Comparison of ENCODE assay signal across 1 cellular context in genomic region chr6:27213544-27214125, GRCh38.
TF ChIP-seq lines count a peak whose summit lies in the region.

No MANE protein-coding gene starts in this region.

TF ChIP-seq in HEK293, 187 proteins besides CTCF, POLR2A, EP300 and RAD21 (continued from another document and continues in another):
- no peak; the same call in 1 of the 2 replicates for TF ChIP-seq ZSCAN4 (tag by site-specific recombination; IDR thresholded peaks at IDR 0.05)
- TF ChIP-seq, protein P1, sequence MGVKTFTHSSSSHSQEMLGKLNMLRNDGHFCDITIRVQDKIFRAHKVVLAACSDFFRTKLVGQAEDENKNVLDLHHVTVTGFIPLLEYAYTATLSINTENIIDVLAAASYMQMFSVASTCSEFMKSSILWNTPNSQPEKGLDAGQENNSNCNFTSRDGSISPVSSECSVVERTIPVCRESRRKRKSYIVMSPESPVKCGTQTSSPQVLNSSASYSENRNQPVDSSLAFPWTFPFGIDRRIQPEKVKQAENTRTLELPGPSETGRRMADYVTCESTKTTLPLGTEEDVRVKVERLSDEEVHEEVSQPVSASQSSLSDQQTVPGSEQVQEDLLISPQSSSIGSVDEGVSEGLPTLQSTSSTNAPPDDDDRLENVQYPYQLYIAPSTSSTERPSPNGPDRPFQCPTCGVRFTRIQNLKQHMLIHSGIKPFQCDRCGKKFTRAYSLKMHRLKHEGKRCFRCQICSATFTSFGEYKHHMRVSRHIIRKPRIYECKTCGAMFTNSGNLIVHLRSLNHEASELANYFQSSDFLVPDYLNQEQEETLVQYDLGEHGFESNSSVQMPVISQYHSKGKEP (tag by site-specific recombination; IDR thresholded peaks at IDR 0.05) = peak; percentile 69
- TF ChIP-seq, protein P2, sequence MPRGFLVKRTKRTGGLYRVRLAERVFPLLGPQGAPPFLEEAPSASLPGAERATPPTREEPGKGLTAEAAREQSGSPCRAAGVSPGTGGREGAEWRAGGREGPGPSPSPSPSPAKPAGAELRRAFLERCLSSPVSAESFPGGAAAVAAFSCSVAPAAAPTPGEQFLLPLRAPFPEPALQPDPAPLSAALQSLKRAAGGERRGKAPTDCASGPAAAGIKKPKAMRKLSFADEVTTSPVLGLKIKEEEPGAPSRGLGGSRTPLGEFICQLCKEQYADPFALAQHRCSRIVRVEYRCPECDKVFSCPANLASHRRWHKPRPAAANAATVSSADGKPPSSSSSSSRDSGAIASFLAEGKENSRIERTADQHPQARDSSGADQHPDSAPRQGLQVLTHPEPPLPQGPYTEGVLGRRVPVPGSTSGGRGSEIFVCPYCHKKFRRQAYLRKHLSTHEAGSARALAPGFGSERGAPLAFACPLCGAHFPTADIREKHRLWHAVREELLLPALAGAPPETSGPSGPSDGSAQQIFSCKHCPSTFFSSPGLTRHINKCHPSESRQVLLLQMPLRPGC (tag by site-specific recombination; IDR thresholded peaks at IDR 0.05) = peak; percentile 69; the same call in 1 of the 2 replicates
- TF ChIP-seq ZSCAN23 (tag by site-specific recombination; IDR thresholded peaks at IDR 0.05) = 0 out of 2 replicates have a peak, but pooled peaks have one; percentile 14
- peak; percentile 55; the same call in 1 of the 2 replicates for TF ChIP-seq ZFP69B (tag by site-specific recombination; IDR thresholded peaks at IDR 0.05)
- TF ChIP-seq ZNF2 (tag by site-specific recombination; IDR thresholded peaks at IDR 0.05) = peak; percentile 46
- TF ChIP-seq GLIS1 (tag by site-specific recombination; IDR thresholded peaks at IDR 0.05) = peak; percentile 68
- TF ChIP-seq ZSCAN16 (tag by site-specific recombination; IDR thresholded peaks at IDR 0.05) = peak; percentile 98
- TF ChIP-seq YY1 (tag by site-specific recombination; IDR thresholded peaks at IDR 0.05) = peak; percentile 73
- peak; percentile 52 for TF ChIP-seq ZEB2 (tag by site-specific recombination; IDR thresholded peaks at IDR 0.05)
- TF ChIP-seq, protein P3, sequence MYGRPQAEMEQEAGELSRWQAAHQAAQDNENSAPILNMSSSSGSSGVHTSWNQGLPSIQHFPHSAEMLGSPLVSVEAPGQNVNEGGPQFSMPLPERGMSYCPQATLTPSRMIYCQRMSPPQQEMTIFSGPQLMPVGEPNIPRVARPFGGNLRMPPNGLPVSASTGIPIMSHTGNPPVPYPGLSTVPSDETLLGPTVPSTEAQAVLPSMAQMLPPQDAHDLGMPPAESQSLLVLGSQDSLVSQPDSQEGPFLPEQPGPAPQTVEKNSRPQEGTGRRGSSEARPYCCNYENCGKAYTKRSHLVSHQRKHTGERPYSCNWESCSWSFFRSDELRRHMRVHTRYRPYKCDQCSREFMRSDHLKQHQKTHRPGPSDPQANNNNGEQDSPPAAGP (tag by site-specific recombination; IDR thresholded peaks at IDR 0.05) = peak; percentile 53
- TF ChIP-seq, protein P4, sequence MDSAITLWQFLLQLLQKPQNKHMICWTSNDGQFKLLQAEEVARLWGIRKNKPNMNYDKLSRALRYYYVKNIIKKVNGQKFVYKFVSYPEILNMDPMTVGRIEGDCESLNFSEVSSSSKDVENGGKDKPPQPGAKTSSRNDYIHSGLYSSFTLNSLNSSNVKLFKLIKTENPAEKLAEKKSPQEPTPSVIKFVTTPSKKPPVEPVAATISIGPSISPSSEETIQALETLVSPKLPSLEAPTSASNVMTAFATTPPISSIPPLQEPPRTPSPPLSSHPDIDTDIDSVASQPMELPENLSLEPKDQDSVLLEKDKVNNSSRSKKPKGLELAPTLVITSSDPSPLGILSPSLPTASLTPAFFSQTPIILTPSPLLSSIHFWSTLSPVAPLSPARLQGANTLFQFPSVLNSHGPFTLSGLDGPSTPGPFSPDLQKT (IDR thresholded peaks at IDR 0.05; ENCODE audit: borderline replicate concordance, low read depth, low read length) = no peak
- peak; percentile 74 for TF ChIP-seq ZNF561 (tag by site-specific recombination; IDR thresholded peaks at IDR 0.05; ENCODE audit: borderline replicate concordance)
- peak; percentile 77 for TF ChIP-seq ZNF830 (tag by site-specific recombination; IDR thresholded peaks at IDR 0.05; ENCODE audit: low read depth)
- peak; percentile 38; the same call in 1 of the 2 replicates for TF ChIP-seq ZNF24 (tag by site-specific recombination; IDR thresholded peaks at IDR 0.05)
- TF ChIP-seq, protein P5, sequence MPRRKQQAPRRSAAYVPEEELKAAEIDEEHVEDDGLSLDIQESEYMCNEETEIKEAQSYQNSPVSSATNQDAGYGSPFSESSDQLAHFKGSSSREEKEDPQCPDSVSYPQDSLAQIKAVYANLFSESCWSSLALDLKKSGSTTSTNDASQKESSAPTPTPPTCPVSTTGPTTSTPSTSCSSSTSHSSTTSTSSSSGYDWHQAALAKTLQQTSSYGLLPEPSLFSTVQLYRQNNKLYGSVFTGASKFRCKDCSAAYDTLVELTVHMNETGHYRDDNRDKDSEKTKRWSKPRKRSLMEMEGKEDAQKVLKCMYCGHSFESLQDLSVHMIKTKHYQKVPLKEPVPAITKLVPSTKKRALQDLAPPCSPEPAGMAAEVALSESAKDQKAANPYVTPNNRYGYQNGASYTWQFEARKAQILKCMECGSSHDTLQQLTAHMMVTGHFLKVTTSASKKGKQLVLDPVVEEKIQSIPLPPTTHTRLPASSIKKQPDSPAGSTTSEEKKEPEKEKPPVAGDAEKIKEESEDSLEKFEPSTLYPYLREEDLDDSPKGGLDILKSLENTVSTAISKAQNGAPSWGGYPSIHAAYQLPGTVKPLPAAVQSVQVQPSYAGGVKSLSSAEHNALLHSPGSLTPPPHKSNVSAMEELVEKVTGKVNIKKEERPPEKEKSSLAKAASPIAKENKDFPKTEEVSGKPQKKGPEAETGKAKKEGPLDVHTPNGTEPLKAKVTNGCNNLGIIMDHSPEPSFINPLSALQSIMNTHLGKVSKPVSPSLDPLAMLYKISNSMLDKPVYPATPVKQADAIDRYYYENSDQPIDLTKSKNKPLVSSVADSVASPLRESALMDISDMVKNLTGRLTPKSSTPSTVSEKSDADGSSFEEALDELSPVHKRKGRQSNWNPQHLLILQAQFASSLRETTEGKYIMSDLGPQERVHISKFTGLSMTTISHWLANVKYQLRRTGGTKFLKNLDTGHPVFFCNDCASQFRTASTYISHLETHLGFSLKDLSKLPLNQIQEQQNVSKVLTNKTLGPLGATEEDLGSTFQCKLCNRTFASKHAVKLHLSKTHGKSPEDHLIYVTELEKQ (tag by site-specific recombination; IDR thresholded peaks at IDR 0.05; ENCODE audit: borderline replicate concordance) = 0 out of 2 replicates have a peak, but pooled peaks have one; percentile 29
- peak; percentile 90 for TF ChIP-seq ZNF596 (tag by site-specific recombination; IDR thresholded peaks at IDR 0.05)
- TF ChIP-seq ZBTB7A (tag by site-specific recombination; IDR thresholded peaks at IDR 0.05; ENCODE audit: low read depth) = peak; percentile 62
- TF ChIP-seq SP7 (tag by site-specific recombination; IDR thresholded peaks at IDR 0.05) = peak; percentile 71
- TF ChIP-seq ZNF623 (tag by site-specific recombination; IDR thresholded peaks at IDR 0.05) = peak; percentile 27; the same call in 1 of the 2 replicates
- TF ChIP-seq ZNF391 (tag by site-specific recombination; IDR thresholded peaks at IDR 0.05; ENCODE audit: borderline replicate concordance, low read depth) = peak; percentile 89; the same call in 1 of the 2 replicates
- TF ChIP-seq, protein P6, sequence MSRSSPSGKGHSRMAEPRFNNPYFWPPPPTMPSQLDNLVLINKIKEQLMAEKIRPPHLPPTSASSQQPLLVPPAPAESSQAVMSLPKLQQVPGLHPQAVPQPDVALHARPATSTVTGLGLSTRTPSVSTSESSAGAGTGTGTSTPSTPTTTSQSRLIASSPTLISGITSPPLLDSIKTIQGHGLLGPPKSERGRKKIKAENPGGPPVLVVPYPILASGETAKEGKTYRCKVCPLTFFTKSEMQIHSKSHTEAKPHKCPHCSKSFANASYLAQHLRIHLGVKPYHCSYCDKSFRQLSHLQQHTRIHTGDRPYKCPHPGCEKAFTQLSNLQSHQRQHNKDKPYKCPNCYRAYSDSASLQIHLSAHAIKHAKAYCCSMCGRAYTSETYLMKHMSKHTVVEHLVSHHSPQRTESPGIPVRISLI (tag by site-specific recombination; IDR thresholded peaks at IDR 0.05) = peak; percentile 56; the same call in 1 of the 2 replicates
- 0 out of 2 replicates have a peak, but pooled peaks have one; percentile 10 for TF ChIP-seq REST (tag by site-specific recombination; IDR thresholded peaks at IDR 0.05)
- TF ChIP-seq ZNF791 (tag by site-specific recombination; IDR thresholded peaks at IDR 0.05) = no peak
- TF ChIP-seq TRIM28 (IDR thresholded peaks at IDR 0.05; ENCODE audit: borderline replicate concordance, low read length) = 0 out of 2 replicates have a peak, but pooled peaks have one; percentile 8
- TF ChIP-seq GLIS2 (tag by site-specific recombination; IDR thresholded peaks at IDR 0.05) = peak; percentile 52; the same call in 1 of the 2 replicates
- no peak for TF ChIP-seq ZNF501 (tag by site-specific recombination; IDR thresholded peaks at IDR 0.05)
- peak; percentile 64 for TF ChIP-seq YY2 (tag by site-specific recombination; IDR thresholded peaks at IDR 0.05)
- TF ChIP-seq ZNF664 (tag by site-specific recombination; IDR thresholded peaks at IDR 0.05) = 0 out of 2 replicates have a peak, but pooled peaks have one; percentile 6
- peak; percentile 35; the same call in 1 of the 2 replicates for TF ChIP-seq ZNF394 (tag by site-specific recombination; IDR thresholded peaks at IDR 0.05; ENCODE audit: borderline replicate concordance)
- no peak for TF ChIP-seq ZNF23 (tag by site-specific recombination; IDR thresholded peaks at IDR 0.05; ENCODE audit: borderline replicate concordance)
- peak; percentile 91 for TF ChIP-seq ZSCAN30 (tag by site-specific recombination; IDR thresholded peaks at IDR 0.05)
- peak; percentile 90 for TF ChIP-seq ZNF660 (tag by site-specific recombination; IDR thresholded peaks at IDR 0.05)
- no peak for TF ChIP-seq HOXC10 (CRISPR knock-in tag; IDR thresholded peaks at IDR 0.05)
- TF ChIP-seq, protein P7, sequence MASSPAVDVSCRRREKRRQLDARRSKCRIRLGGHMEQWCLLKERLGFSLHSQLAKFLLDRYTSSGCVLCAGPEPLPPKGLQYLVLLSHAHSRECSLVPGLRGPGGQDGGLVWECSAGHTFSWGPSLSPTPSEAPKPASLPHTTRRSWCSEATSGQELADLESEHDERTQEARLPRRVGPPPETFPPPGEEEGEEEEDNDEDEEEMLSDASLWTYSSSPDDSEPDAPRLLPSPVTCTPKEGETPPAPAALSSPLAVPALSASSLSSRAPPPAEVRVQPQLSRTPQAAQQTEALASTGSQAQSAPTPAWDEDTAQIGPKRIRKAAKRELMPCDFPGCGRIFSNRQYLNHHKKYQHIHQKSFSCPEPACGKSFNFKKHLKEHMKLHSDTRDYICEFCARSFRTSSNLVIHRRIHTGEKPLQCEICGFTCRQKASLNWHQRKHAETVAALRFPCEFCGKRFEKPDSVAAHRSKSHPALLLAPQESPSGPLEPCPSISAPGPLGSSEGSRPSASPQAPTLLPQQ (tag by site-specific recombination; IDR thresholded peaks at IDR 0.05) = 0 out of 2 replicates have a peak, but pooled peaks have one; percentile 14
- peak; percentile 56 for TF ChIP-seq ZNF629 (tag by site-specific recombination; IDR thresholded peaks at IDR 0.05)
- TF ChIP-seq ZNF416 (tag by site-specific recombination; IDR thresholded peaks at IDR 0.05) = no peak
- no peak for TF ChIP-seq ZNF10 (tag by site-specific recombination; IDR thresholded peaks at IDR 0.05)
- TF ChIP-seq, protein P8, sequence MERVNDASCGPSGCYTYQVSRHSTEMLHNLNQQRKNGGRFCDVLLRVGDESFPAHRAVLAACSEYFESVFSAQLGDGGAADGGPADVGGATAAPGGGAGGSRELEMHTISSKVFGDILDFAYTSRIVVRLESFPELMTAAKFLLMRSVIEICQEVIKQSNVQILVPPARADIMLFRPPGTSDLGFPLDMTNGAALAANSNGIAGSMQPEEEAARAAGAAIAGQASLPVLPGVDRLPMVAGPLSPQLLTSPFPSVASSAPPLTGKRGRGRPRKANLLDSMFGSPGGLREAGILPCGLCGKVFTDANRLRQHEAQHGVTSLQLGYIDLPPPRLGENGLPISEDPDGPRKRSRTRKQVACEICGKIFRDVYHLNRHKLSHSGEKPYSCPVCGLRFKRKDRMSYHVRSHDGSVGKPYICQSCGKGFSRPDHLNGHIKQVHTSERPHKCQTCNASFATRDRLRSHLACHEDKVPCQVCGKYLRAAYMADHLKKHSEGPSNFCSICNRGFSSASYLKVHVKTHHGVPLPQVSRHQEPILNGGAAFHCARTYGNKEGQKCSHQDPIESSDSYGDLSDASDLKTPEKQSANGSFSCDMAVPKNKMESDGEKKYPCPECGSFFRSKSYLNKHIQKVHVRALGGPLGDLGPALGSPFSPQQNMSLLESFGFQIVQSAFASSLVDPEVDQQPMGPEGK (tag by site-specific recombination; IDR thresholded peaks at IDR 0.05) = peak; percentile 97
- TF ChIP-seq TCF7L2 (IDR thresholded peaks at IDR 0.05; ENCODE audit: borderline replicate concordance, low read depth, low read length) = no peak
